Comparison of ENCODE assay signal across 1 cellular context in genomic region chr20:3801846-3802245, GRCh38.
A peak's percentile ranks its signal among the peaks of the same experiment; 100 is the strongest.
TF ChIP-seq lines count a peak whose summit lies in the region.

No MANE protein-coding gene starts in this region.

TF ChIP-seq in K562, 482 proteins besides CTCF, POLR2A, EP300 and RAD21:
- TF ChIP-seq RBFOX2 (IDR thresholded peaks at IDR 0.05; ENCODE audit: low read depth, low read length), result 0 out of 2 replicates have a peak, but pooled peaks have one; percentile 31
- no peak for TF ChIP-seq MAFF (IDR thresholded peaks at IDR 0.05; ENCODE audit: low read length)
TF ChIP-seq in K562: peak in this region for 1.
